In the genomic region with DNA sequence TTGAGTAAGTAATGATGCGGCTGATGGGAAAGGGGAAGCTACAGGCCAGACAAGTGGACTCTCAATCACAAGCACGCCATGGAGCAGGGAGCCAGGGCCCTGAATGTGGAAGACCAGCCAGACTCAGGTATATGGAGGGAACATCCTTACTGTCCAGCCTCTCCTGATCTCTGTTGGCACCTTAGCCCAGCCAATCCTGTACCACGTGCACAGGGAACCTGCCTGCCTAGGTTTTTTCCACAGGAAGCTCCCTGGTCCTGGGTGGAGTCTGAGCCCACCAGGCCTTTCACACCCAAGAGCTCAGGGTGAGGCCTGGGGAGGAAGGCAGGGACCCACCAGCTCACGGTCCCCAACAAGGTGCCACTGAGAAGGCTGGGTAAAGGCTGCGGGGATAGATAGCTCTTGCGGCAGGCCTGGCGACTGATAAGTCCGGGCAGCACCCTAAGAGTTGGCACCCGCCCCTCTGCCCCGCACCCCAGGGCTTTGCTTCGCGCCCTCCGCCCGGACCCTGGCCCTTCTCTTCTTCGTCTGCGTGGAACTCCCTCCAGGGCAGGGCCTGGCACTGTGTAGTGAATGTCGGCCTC, we compare ENCODE assay signal across 8 cellular contexts. TPM values are rescaled to one million over a fixed set of nuclear protein-coding genes. Genes with fewer than 3 reads are reported as not detected.
DNase-seq lines count a peak whose midpoint lies in the region; ATAC-seq and TF ChIP-seq lines count a peak whose summit lies in the region.

No MANE protein-coding gene starts in this region.

- 16 to 52% methylated on average over 4 to 17 of the region's 17 CpGs for WGBS in body of pancreas, 2 donors

- H3K27ac ChIP-seq in CD8-positive, alpha-beta T cell (ENCODE audit: low read depth, low read length), result peak overlapping the region; percentile 86
- peak overlapping the region; percentile 90 to 96 (median 92) for H3K27ac ChIP-seq in body of pancreas
- H3K27ac ChIP-seq in lower lobe of right lung, result peak overlapping the region; percentile 92
- peak overlapping the region; percentile 93 for H3K27ac ChIP-seq in upper lobe of right lung

- POLR2A ChIA-PET in CD8-positive, alpha-beta T cell (lab: Charles Lee), result interaction anchor here (0.6 to 2.7 kb wide), 4 partner anchors 119 to 552 kb away, joined by 3 to 12 read pairs (median 7); a partner anchor contains a TSS

- no peaks in the 10 kb centered on the region for H3K27me3 Mint-ChIP-seq in CD8-positive, alpha-beta T cell (ENCODE audit: low read depth)

- no peak for ATAC-seq in CD8-positive, alpha-beta T cell
- ATAC-seq in body of pancreas (no peak), lower lobe of right lung (no peak), upper lobe of right lung (no peak), HG02642 (IDR thresholded peaks at IDR 0.05; ENCODE audit: poor library complexity, unreplicated experiment) (no peak), HG03571 (IDR thresholded peaks at IDR 0.05; ENCODE audit: unreplicated experiment) (no peak)

- peaks cover 20% of the 10 kb centered on the region for H3K4me1 ChIP-seq in CD8-positive, alpha-beta T cell (ENCODE audit: insufficient read depth, low read length)
- peaks cover 40% of the 10 kb centered on the region for H3K4me1 ChIP-seq in body of pancreas
- H3K4me1 ChIP-seq in lower lobe of right lung, result peaks cover 13% of the 10 kb centered on the region
- peaks cover 12% of the 10 kb centered on the region for H3K4me1 ChIP-seq in upper lobe of right lung

- H3K36me3 Mint-ChIP-seq in CD8-positive, alpha-beta T cell, result peaks cover 33% of the 10 kb centered on the region

- H3K27me3 ChIP-seq in CD8-positive, alpha-beta T cell (ENCODE audit: insufficient read depth, low read length), result no peaks in the 10 kb centered on the region
- H3K27me3 ChIP-seq in body of pancreas, result no peaks in the 10 kb centered on the region
- no peaks in the 10 kb centered on the region for H3K27me3 ChIP-seq in lower lobe of right lung (ENCODE audit: low read depth)
- H3K27me3 ChIP-seq in upper lobe of right lung, result no peaks in the 10 kb centered on the region

- TF ChIP-seq POLR2A in body of pancreas (IDR thresholded peaks at IDR 0.05), result no peak

- H3K4me1 Mint-ChIP-seq in CD8-positive, alpha-beta T cell (ENCODE audit: low read depth), result peaks cover 34% of the 10 kb centered on the region

- peak overlapping the region; percentile 95 for H3K4me3 Mint-ChIP-seq in CD8-positive, alpha-beta T cell

- no peaks in the 10 kb centered on the region for H3K9me3 Mint-ChIP-seq in CD8-positive, alpha-beta T cell

- CTCF ChIA-PET in CD8-positive, alpha-beta T cell (lab: Charles Lee), result interaction anchor here (1.2 to 5.4 kb wide), 3 partner anchors 121 to 166 kb away, joined by 5 to 226 read pairs (median 13); no protein-coding TSS in a partner anchor

- H3K9me3 ChIP-seq in CD8-positive, alpha-beta T cell (ENCODE audit: low read length), result no peaks in the 10 kb centered on the region
- H3K9me3 ChIP-seq in body of pancreas, result no peaks in the 10 kb centered on the region
- no peaks in the 10 kb centered on the region for H3K9me3 ChIP-seq in lower lobe of right lung
- no peaks in the 10 kb centered on the region for H3K9me3 ChIP-seq in upper lobe of right lung

- DNase-seq in CD8-positive, alpha-beta T cell, result peak in 1 of 7 experiments; percentile 27
- DNase-seq in HS-27A (ENCODE audit: low read depth), result peak; percentile 15
- no peak for DNase-seq in body of pancreas
- DNase-seq in lower lobe of right lung, result no peak
- DNase-seq in upper lobe of right lung, result no peak
- no peak for DNase-seq in hippocampal formation (lab: John Stamatoyannopoulos, UW)

- H3K27ac Mint-ChIP-seq in CD8-positive, alpha-beta T cell, result peak overlapping the region; percentile 97

- H3K36me3 ChIP-seq in CD8-positive, alpha-beta T cell (ENCODE audit: insufficient read depth, low read length), result peaks cover 19% of the 10 kb centered on the region
- H3K36me3 ChIP-seq in body of pancreas (replicated peaks in 1 of 2; ENCODE audit: insufficient read depth in 1 of 2, low read depth in 2 of 2) (peaks cover 0 to 2% of the 10 kb centered on the region in 2 donors), lower lobe of right lung (peaks cover 28% of the 10 kb centered on the region), upper lobe of right lung (peaks cover 23% of the 10 kb centered on the region)

- intact Hi-C loops in CD8-positive, alpha-beta T cell (cut with DNase I, micrococcal nuclease), result loop anchor here (1.0 to 10.0 kb wide), 9 partner anchors 71 to 956 kb away; a partner anchor contains a TSS
- intact Hi-C loops in body of pancreas (cut with DNase I) (no loop called here), lower lobe of right lung (cut with DNase I) (no loop called here), upper lobe of right lung (cut with DNase I) (no loop called here)

- H3K4me3 ChIP-seq in CD8-positive, alpha-beta T cell (ENCODE audit: low read depth, low read length), result peak overlapping the region; percentile 92
- H3K4me3 ChIP-seq in body of pancreas (peak overlapping the region; percentile 59 to 98), lower lobe of right lung (peak overlapping the region; percentile 98), upper lobe of right lung (peak overlapping the region; percentile 90)

- TF ChIP-seq CTCF in CD8-positive, alpha-beta T cell (IDR thresholded peaks at IDR 0.05), result no peak
- TF ChIP-seq CTCF in body of pancreas (IDR thresholded peaks at IDR 0.05) (no peak), lower lobe of right lung (IDR thresholded peaks at IDR 0.05) (no peak), upper lobe of right lung (IDR thresholded peaks at IDR 0.05) (no peak)

RNA-seq across cellular contexts. Expression of a gene that starts 0.9 kb away (rescaled TPM):
- total RNA-seq in CD8-positive, alpha-beta T cell, result 10 to 100 TPM; 40.8 to 48.9 TPM
- total RNA-seq in body of pancreas (10 to 100 TPM; 58.7 to 67.7 TPM), lower lobe of right lung (83.4 TPM), upper lobe of right lung (88.5 TPM)

RNA-seq across cellular contexts. Expression of a gene that starts 16.1 kb away (rescaled TPM):
- total RNA-seq in CD8-positive, alpha-beta T cell, result 1 to 10 TPM; 8.6 to 9.1 TPM
- 10 to 100 TPM; 16.9 to 80.4 TPM for total RNA-seq in body of pancreas
- total RNA-seq in lower lobe of right lung, result 17.5 TPM
- total RNA-seq in upper lobe of right lung, result 23.7 TPM

RNA-seq across cellular contexts. Expression of a gene that starts 16.1 kb away (rescaled TPM):
- 10 to 100 TPM; 23.7 to 27.0 TPM for total RNA-seq in CD8-positive, alpha-beta T cell
- total RNA-seq in body of pancreas, result 10 to 100 TPM; 18.4 to 28.7 TPM
- total RNA-seq in lower lobe of right lung, result 42.9 TPM
- 41.4 TPM for total RNA-seq in upper lobe of right lung

RNA-seq across cellular contexts. Expression of a gene that starts 46.3 kb away (rescaled TPM):
- 1 to 10 TPM; 1.5 to 3.5 TPM for total RNA-seq in CD8-positive, alpha-beta T cell
- total RNA-seq in body of pancreas, result 1 to 10 TPM; 2.0 to 2.1 TPM
- total RNA-seq in lower lobe of right lung, result not detected
- total RNA-seq in upper lobe of right lung, result 0.26 TPM

RNA-seq across cellular contexts. Expression of a gene that starts 50.5 kb away (rescaled TPM):
- total RNA-seq in CD8-positive, alpha-beta T cell, result 10 to 100 TPM; 34.9 to 36.6 TPM
- total RNA-seq in body of pancreas (10 to 100 TPM; 36.3 to 43.8 TPM), lower lobe of right lung (27.3 TPM), upper lobe of right lung (34.8 TPM)

Comparison
In these comparisons a context has a peak if more than half of its experiments do, and no peak if none do; other contexts are left out.
1. intact Hi-C loops: an anchor here in CD8-positive, alpha-beta T cell (1.0 to 10.0 kb wide); none called in body of pancreas, lower lobe of right lung and upper lobe of right lung.